In the genomic region with DNA sequence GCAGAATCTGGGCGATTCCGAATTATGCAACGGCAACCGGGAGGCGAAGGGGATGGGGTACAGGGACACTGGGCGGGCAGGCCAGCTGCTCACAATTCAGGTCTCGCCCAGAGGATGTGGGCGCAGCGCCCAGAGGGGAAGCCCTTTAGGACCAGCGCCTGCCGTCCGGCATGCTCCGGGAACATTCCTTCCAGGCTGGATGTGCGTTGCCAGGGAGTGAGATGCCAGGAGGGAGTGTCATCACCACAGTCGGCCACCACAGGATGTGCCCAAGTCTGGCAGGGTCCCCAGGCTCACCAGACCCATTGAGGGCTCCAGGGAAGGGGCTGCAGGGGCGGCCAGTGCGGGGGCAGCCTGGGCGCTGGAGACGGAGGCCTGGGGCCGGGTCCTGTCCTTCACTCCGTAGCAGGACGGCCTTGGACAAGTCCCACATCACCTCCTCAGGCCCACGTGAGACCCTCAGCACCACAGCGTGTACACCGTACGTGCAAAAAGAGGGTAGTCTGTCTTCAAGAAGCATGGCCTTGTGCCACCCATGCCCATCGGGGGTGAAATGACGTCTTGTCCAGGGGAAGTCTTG, we compare ENCODE assay signal across 16 cellular contexts.
A peak's percentile ranks its signal among the peaks of the same experiment; 100 is the strongest.
DNase-seq lines count a peak whose midpoint lies in the region; ATAC-seq, FAIRE-seq and TF ChIP-seq lines count a peak whose summit lies in the region.
"Had no signal": no experiment of that assay in that cellular context is flagged by ENCODE, and none has a peak within 500 bp of the region (broad histone marks: within the 10 kb centered on the region; RNA-seq: fewer than 3 reads in every experiment).

No MANE protein-coding gene starts in this region.

- H3K36me3 ChIP-seq in astrocyte (ENCODE audit: insufficient read depth, low read length) = no peaks in the 10 kb centered on the region
- no peaks in the 10 kb centered on the region for H3K36me3 ChIP-seq in left ventricle myocardium inferior
- H3K36me3 ChIP-seq in spleen = no peaks in the 10 kb centered on the region
- H3K36me3 ChIP-seq: prostate gland had no signal

- no peak overlapping the region for H3K27ac ChIP-seq in astrocyte (ENCODE audit: low read depth, low read length)
- H3K27ac ChIP-seq in left ventricle myocardium inferior (replicated peaks) = no peak overlapping the region
- peak overlapping the region in 5 of 8 donors; percentile 27 to 71 (median 52) for H3K27ac ChIP-seq in spleen
- H3K27ac ChIP-seq: coronary artery, prostate gland, SK-N-MC had no signal

- peak overlapping the region; percentile 57 for H3K4me2 ChIP-seq in astrocyte (ENCODE audit: low read length)

- no peaks in the 10 kb centered on the region for H4K20me1 ChIP-seq in astrocyte (ENCODE audit: insufficient read depth, low read length)

- 74 to 82% (median 75%) methylated on average over 17 to 28 of the region's 28 CpGs for WGBS in spleen, 5 donors

- no peak for FAIRE-seq in astrocyte (lab: Jason Lieb, UNC)
- FAIRE-seq: GM19239 had no signal

- peaks cover 8% of the 10 kb centered on the region for H3K9me3 Mint-ChIP-seq in astrocyte (ENCODE audit: unreplicated experiment)
- H3K9me3 Mint-ChIP-seq: mesothelial cell of epicardium had no signal

- H3K4me3 Mint-ChIP-seq in astrocyte (ENCODE audit: unreplicated experiment) = no peak overlapping the region
- H3K4me3 Mint-ChIP-seq: mesothelial cell of epicardium; stimulated activated naive B cell treated with anti-CD40 and anti-IgM and Interleukin-4, amounts not matched to agents 10 μg/mL and 1 μg/mL and 100 μg/mL, for 72 hours had no signal

- ATAC-seq in HG03159 (IDR thresholded peaks at IDR 0.05; ENCODE audit: unreplicated experiment) (no peak), left lobe of liver (no peak)
- ATAC-seq: stimulated activated naive B cell treated with anti-CD40 and anti-IgM and Interleukin-4, amounts not matched to agents 10 μg/mL and 1 μg/mL and 100 μg/mL, for 72 hours had no signal

- H3K4me1 Mint-ChIP-seq in astrocyte (ENCODE audit: low read depth, unreplicated experiment) = no peaks in the 10 kb centered on the region

- H3K9ac ChIP-seq in astrocyte (ENCODE audit: low read length) = no peak overlapping the region

- no peaks in the 10 kb centered on the region for H3K36me3 Mint-ChIP-seq in astrocyte (ENCODE audit: low read depth, unreplicated experiment)
- H3K36me3 Mint-ChIP-seq: mesothelial cell of epicardium had no signal

- H3K4me3 ChIP-seq in astrocyte (ENCODE audit: insufficient read depth, low read depth, low read length) = no peak overlapping the region
- H3K4me3 ChIP-seq in left ventricle myocardium inferior = no peak overlapping the region
- no peak overlapping the region for H3K4me3 ChIP-seq in spleen
- H3K4me3 ChIP-seq: coronary artery, prostate gland, SK-N-MC had no signal

- no peak overlapping the region for H2AFZ ChIP-seq in astrocyte (ENCODE audit: low read depth, low read length)

- H3K9me3 ChIP-seq in astrocyte (ENCODE audit: insufficient read depth, low read depth, low read length) (peaks cover 8% of the 10 kb centered on the region), left ventricle myocardium inferior (replicated peaks) (peaks cover 8% of the 10 kb centered on the region), spleen (peaks cover 0 to 9% (median 8%) of the 10 kb centered on the region in 8 donors)
- H3K9me3 ChIP-seq: prostate gland had no signal

- no peaks in the 10 kb centered on the region for H3K79me2 ChIP-seq in astrocyte (ENCODE audit: insufficient read depth, low read length)

- intact Hi-C loops in left ventricle myocardium inferior (cut with micrococcal nuclease) (no loop called here), spleen (cut with DNase I; ENCODE audit: low total_unique reads) (no loop called here)

- peak; percentile 42 for DNase-seq in EL
- peak; percentile 62 for DNase-seq in astrocyte (ENCODE audit: low read depth)
- peak; percentile 31 for DNase-seq in left ventricle myocardium inferior
- DNase-seq in spleen = peak; percentile 91
- no peak for DNase-seq in left lobe of liver (ENCODE audit: low spot score)
- no peak for DNase-seq in activated CD4-positive, CD25-positive, alpha-beta regulatory T cell treated with anti-CD3 and anti-CD28 coated beads, Interleukin-2, amount 50 U/mL, for 72 hours
- DNase-seq: activated naive CD4-positive, alpha-beta T cell treated with anti-CD3 and anti-CD28 coated beads, Interleukin-2, amount 50 U/mL, for 16 hours; CD4-positive, alpha-beta memory T cell; stimulated activated CD4-positive, alpha-beta T cell treated with anti-CD3 and anti-CD28 coated beads, Interleukin-4, amount 100 ng/mL, for 1 hour; stimulated activated naive B cell treated with anti-CD40 and anti-IgM and Interleukin-4, amounts not matched to agents 10 μg/mL and 1 μg/mL and 100 μg/mL, for 72 hours had no signal

- no peak for TF ChIP-seq POLR2A in spleen (IDR thresholded peaks at IDR 0.05)

- no peak for TF ChIP-seq CTCF in astrocyte (IDR thresholded peaks at IDR 0.05; ENCODE audit: insufficient read depth, low read depth, low read length)
- TF ChIP-seq CTCF in left ventricle myocardium inferior (IDR thresholded peaks at IDR 0.05; ENCODE audit: borderline replicate concordance) = no peak
- TF ChIP-seq CTCF in spleen (IDR thresholded peaks at IDR 0.05 in 8 of 11, conservative IDR thresholded peaks at IDR 0.05 in 3 of 11) = no peak

- peaks cover 17% of the 10 kb centered on the region for H3K27me3 Mint-ChIP-seq in astrocyte (ENCODE audit: low read depth, unreplicated experiment)
- H3K27me3 Mint-ChIP-seq: CD4-positive, alpha-beta memory T cell had no signal

- H3K27ac Mint-ChIP-seq in astrocyte (ENCODE audit: unreplicated experiment) = no peak overlapping the region
- H3K27ac Mint-ChIP-seq: mesothelial cell of epicardium; stimulated activated naive B cell treated with anti-CD40 and anti-IgM and Interleukin-4, amounts not matched to agents 10 μg/mL and 1 μg/mL and 100 μg/mL, for 72 hours had no signal

- H3K4me1 ChIP-seq in astrocyte (ENCODE audit: insufficient read depth, low read length) (no peaks in the 10 kb centered on the region), left ventricle myocardium inferior (peaks cover 5% of the 10 kb centered on the region), spleen (peaks cover 7 to 33% (median 16%) of the 10 kb centered on the region in 6 donors)

- H3K27me3 ChIP-seq in astrocyte (ENCODE audit: insufficient read depth, low read length) (no peaks in the 10 kb centered on the region), left ventricle myocardium inferior (ENCODE audit: low read depth) (peaks cover 58% of the 10 kb centered on the region), spleen (replicated peaks in 1 of 7) (peaks cover 0 to 26% (median 0%) of the 10 kb centered on the region in 7 donors)

Comparison
In these comparisons a context has a peak if more than half of its experiments do, and no peak if none do; other contexts are left out.
1. DNase-seq: peak in EL (single experiment), astrocyte (single experiment), left ventricle myocardium inferior (single experiment) and spleen (single experiment); none in left lobe of liver (single experiment) and activated CD4-positive, CD25-positive, alpha-beta regulatory T cell treated with anti-CD3 and anti-CD28 coated beads, Interleukin-2, amount 50 U/mL, for 72 hours (single experiment).
2. H3K27ac ChIP-seq: peak in spleen (5 of 8); none in astrocyte (single experiment) and left ventricle myocardium inferior (single experiment).